In the genomic region with DNA sequence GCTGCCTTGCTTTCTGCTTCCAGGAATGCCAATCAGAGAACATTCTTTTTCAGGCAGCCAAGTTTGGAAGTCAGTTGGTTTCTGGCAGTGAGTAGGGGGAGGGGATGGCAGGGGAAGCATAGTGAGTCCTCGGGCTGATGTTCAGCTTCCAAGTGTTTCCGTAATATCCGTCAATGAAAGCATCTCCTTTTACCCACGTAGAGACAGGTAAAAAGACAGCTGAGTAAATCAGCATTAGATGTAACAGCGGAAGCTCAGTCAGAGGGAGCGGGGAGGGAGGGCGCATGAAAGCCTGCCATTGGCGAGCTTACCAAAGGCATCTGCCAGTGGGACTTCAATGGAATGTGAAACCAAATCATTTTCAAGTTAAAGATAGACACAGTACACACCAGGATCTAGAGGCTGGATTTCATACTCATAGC, we compare ENCODE assay signal across 9 cellular contexts.
DNase-seq lines count a peak whose midpoint lies in the region; ATAC-seq, FAIRE-seq and TF ChIP-seq lines count a peak whose summit lies in the region.
"Had no signal": no experiment of that assay in that cellular context is flagged by ENCODE, and none has a peak within 500 bp of the region (broad histone marks: within the 10 kb centered on the region; RNA-seq: fewer than 3 reads in every experiment).

No MANE protein-coding gene starts in this region.

- H3K9me3 ChIP-seq in iPS-18c (ENCODE audit: control insufficient read depth, insufficient read depth, low read length) (no peaks in the 10 kb centered on the region), gastrocnemius medialis (no peaks in the 10 kb centered on the region)

- no peaks in the 10 kb centered on the region for H3K36me3 Mint-ChIP-seq in HFFc6 (ENCODE audit: low read depth)

- peak; percentile 13 for DNase-seq in HFFc6
- DNase-seq in bronchial epithelial cell (ENCODE audit: low read depth), result peak; percentile 75
- peak; percentile 74 to 88 for DNase-seq in gastrocnemius medialis
- no peak for DNase-seq in NK-92 treated with Interleukin-12 subunit alpha and Interleukin-12 subunit beta, amount 100 ng/mL, for 24 hours (lab: John Stamatoyannopoulos, UW)
- DNase-seq in NCI-H187 treated with DMSO at 0.1 percent for 48 hours (lab: John Stamatoyannopoulos, UW), result no peak

- H3K4me3 ChIP-seq in bronchial epithelial cell (ENCODE audit: low read depth, low read length) (no peak overlapping the region), iPS-18c (ENCODE audit: insufficient read depth, low read depth, low read length) (peak overlapping the region; percentile 29; the same call in 1 of the 2 replicates), gastrocnemius medialis (peak overlapping the region; percentile 47 to 50 (median 48))

- peak overlapping the region; percentile 81 to 87 (median 86) for H3K27ac ChIP-seq in gastrocnemius medialis

- FAIRE-seq in bronchial epithelial cell (lab: Jason Lieb, UNC), result no peak

- intact Hi-C loops in gastrocnemius medialis (cut with DNase I; ENCODE audit: low total_unique reads), result loop anchor here (1.0 to 5.0 kb wide), 4 partner anchors 56 to 244 kb away; no protein-coding TSS in a partner anchor

- H3K9me3 Mint-ChIP-seq in HFFc6, result no peaks in the 10 kb centered on the region

- H3K27ac Mint-ChIP-seq in HFFc6, result no peak overlapping the region

- no peaks in the 10 kb centered on the region for H3K27me3 ChIP-seq in bronchial epithelial cell (ENCODE audit: control insufficient read depth, insufficient read depth, low read length)
- H3K27me3 ChIP-seq in gastrocnemius medialis, result no peaks in the 10 kb centered on the region

- H3K27me3 Mint-ChIP-seq in HFFc6 (ENCODE audit: insufficient read depth), result no peaks in the 10 kb centered on the region

- in situ Hi-C loops in gastrocnemius medialis (cut with MboI; ENCODE audit: low sequenced_read_pairs in 4 of 4), result loop anchor here in 1 of 4 donors (10.0 kb wide), 2 partner anchors 52 to 202 kb away; no protein-coding TSS in a partner anchor

- no peaks in the 10 kb centered on the region for H3K4me1 Mint-ChIP-seq in HFFc6 (ENCODE audit: low read depth)

- peak; percentile 87 to 90 for ATAC-seq in gastrocnemius medialis
- ATAC-seq in GM21515 (IDR thresholded peaks at IDR 0.05; ENCODE audit: unreplicated experiment), result no peak
- no peak for ATAC-seq in GM21360 (IDR thresholded peaks at IDR 0.05; ENCODE audit: unreplicated experiment)
- ATAC-seq: activated CD4-positive, CD25-positive, alpha-beta regulatory T cell treated with anti-CD3 and anti-CD28 coated beads, Interleukin-2, amount 50 U/mL, for 24 hours had no signal

- H3K36me3 ChIP-seq in bronchial epithelial cell (ENCODE audit: control insufficient read depth, insufficient read depth, low read length) (no peaks in the 10 kb centered on the region), gastrocnemius medialis (no peaks in the 10 kb centered on the region)

- TF ChIP-seq CTCF in HFFc6 (IDR thresholded peaks at IDR 0.05) (no peak), bronchial epithelial cell (IDR thresholded peaks at IDR 0.05; ENCODE audit: insufficient read depth, low read length, severe bottlenecking) (no peak), gastrocnemius medialis (IDR thresholded peaks at IDR 0.05 in 4 of 5, conservative IDR thresholded peaks at IDR 0.05 in 1 of 5) (no peak)

- peak overlapping the region; percentile 62; the same call in 1 of the 2 replicates for H3K4me3 Mint-ChIP-seq in HFFc6

- TF ChIP-seq POLR2A in gastrocnemius medialis (IDR thresholded peaks at IDR 0.05), result peak; percentile 38 to 60

- H3K4me1 ChIP-seq in gastrocnemius medialis, result peaks cover 36 to 44% of the 10 kb centered on the region in 2 donors

Comparison
In these comparisons a context has a peak if more than half of its experiments do, and no peak if none do; other contexts are left out.
1. DNase-seq: peak in HFFc6 (single experiment), bronchial epithelial cell (single experiment) and gastrocnemius medialis (2 of 2); none in NK-92 treated with Interleukin-12 subunit alpha and Interleukin-12 subunit beta, amount 100 ng/mL, for 24 hours (single experiment) and NCI-H187 treated with DMSO at 0.1 percent for 48 hours (single experiment).
2. ATAC-seq: peak in gastrocnemius medialis (2 of 2); none in GM21515 (single experiment) and GM21360 (single experiment).